7 cellular contexts compared by ENCODE assay signal in genomic region chr11:68270334-68271022, GRCh38. TPM values are rescaled to one million over a fixed set of nuclear protein-coding genes. Genes with fewer than 3 reads are reported as not detected.
DNase-seq lines count a peak whose midpoint lies in the region; ATAC-seq and TF ChIP-seq lines count a peak whose summit lies in the region.

No MANE protein-coding gene starts in this region.

- TF ChIP-seq POLR2A in spleen (IDR thresholded peaks at IDR 0.05) = no peak

- peaks cover 23% of the 10 kb centered on the region for H3K4me1 Mint-ChIP-seq in activated T-helper 1 cell treated with anti-CD3 and anti-CD28 coated beads, Interleukin-12 subunit alpha, Interleukin-12 subunit beta, Interleukin-2, Interleukin-4 antibody, amounts not matched to agents 30 ng/mL and 10 ng/mL and 1 ng/mL, durations not matched to agents 14 hours and 24 hours and 36 hours (ENCODE audit: low read depth)

- peaks cover 26% of the 10 kb centered on the region for H3K36me3 ChIP-seq in iPS-20b (ENCODE audit: insufficient read depth, low read depth, low read length)
- H3K36me3 ChIP-seq in spleen = peaks cover 0 to 28% (median 17%) of the 10 kb centered on the region in 6 donors

- H3K27me3 Mint-ChIP-seq in activated T-helper 1 cell treated with anti-CD3 and anti-CD28 coated beads, Interleukin-12 subunit alpha, Interleukin-12 subunit beta, Interleukin-2, Interleukin-4 antibody, amounts not matched to agents 30 ng/mL and 10 ng/mL and 1 ng/mL, durations not matched to agents 14 hours and 24 hours and 36 hours (ENCODE audit: insufficient read depth) = no peaks in the 10 kb centered on the region

- no peaks in the 10 kb centered on the region for H3K9me3 Mint-ChIP-seq in activated T-helper 1 cell treated with anti-CD3 and anti-CD28 coated beads, Interleukin-12 subunit alpha, Interleukin-12 subunit beta, Interleukin-2, Interleukin-4 antibody, amounts not matched to agents 30 ng/mL and 10 ng/mL and 1 ng/mL, durations not matched to agents 14 hours and 24 hours and 36 hours

- peaks cover 3% of the 10 kb centered on the region for H3K36me3 Mint-ChIP-seq in activated T-helper 1 cell treated with anti-CD3 and anti-CD28 coated beads, Interleukin-12 subunit alpha, Interleukin-12 subunit beta, Interleukin-2, Interleukin-4 antibody, amounts not matched to agents 30 ng/mL and 10 ng/mL and 1 ng/mL, durations not matched to agents 14 hours and 24 hours and 36 hours (ENCODE audit: low read depth)

- DNase-seq in HL-60 (ENCODE audit: low read depth in 1 of 2, low spot score in 1 of 2) (no peak), spleen (no peak), dedifferentiated amniotic fluid mesenchymal stem cell (ENCODE audit: extremely low spot score) (no peak), T-helper 9 cell (no peak), omental fat pad (ENCODE audit: low spot score) (no peak)
- DNase-seq in activated T-helper 1 cell treated with anti-CD3 and anti-CD28 coated beads, Interleukin-12 subunit alpha, Interleukin-12 subunit beta, Interleukin-2, Interleukin-4 antibody, amounts not matched to agents 30 ng/mL and 10 ng/mL and 1 ng/mL, durations not matched to agents 14 hours and 24 hours and 36 hours (ENCODE audit: low spot score) = no peak

- WGBS in spleen, 5 donors = 75 to 89% (median 77%) methylated on average over 7 of the region's 7 CpGs

- no peak for ATAC-seq in omental fat pad (ENCODE audit: low FRiP score)

- H3K9ac ChIP-seq in iPS-20b (ENCODE audit: low read depth, low read length) = peak overlapping the region; percentile 93

- H3K27me3 ChIP-seq in HL-60 (ENCODE audit: insufficient read depth, poor library complexity, severe bottlenecking) (no peaks in the 10 kb centered on the region), iPS-20b (ENCODE audit: insufficient read depth, low read length) (no peaks in the 10 kb centered on the region), spleen (replicated peaks in 1 of 7) (no peaks in the 10 kb centered on the region)

- H3K4me1 ChIP-seq in iPS-20b (ENCODE audit: insufficient read depth, low read length) (peaks cover 4% of the 10 kb centered on the region; the same call in 1 of the 2 replicates), spleen (peaks cover 28 to 91% (median 67%) of the 10 kb centered on the region in 6 donors)

- intact Hi-C loops in activated T-helper 1 cell treated with anti-CD3 and anti-CD28 coated beads, Interleukin-12 subunit alpha, Interleukin-12 subunit beta, Interleukin-2, Interleukin-4 antibody, amounts not matched to agents 30 ng/mL and 10 ng/mL and 1 ng/mL, durations not matched to agents 14 hours and 24 hours and 36 hours (cut with micrococcal nuclease) = loop anchor here (1.0 to 5.0 kb wide), 3 partner anchors 13 to 192 kb away; partner anchors contain the start of gene PPP6R3
- intact Hi-C loops in spleen (cut with DNase I; ENCODE audit: low total_unique reads) = no loop called here

- peak overlapping the region; percentile 88 for H3K4me3 ChIP-seq in HL-60 (replicated peaks; ENCODE audit: insufficient read depth, low read length)
- H3K4me3 ChIP-seq in iPS-20b (ENCODE audit: low read length) = peak overlapping the region; percentile 98
- peak overlapping the region in 6 of 8 donors; percentile 61 to 88 (median 66) for H3K4me3 ChIP-seq in spleen

- peak overlapping the region; percentile 93 for H3K27ac Mint-ChIP-seq in activated T-helper 1 cell treated with anti-CD3 and anti-CD28 coated beads, Interleukin-12 subunit alpha, Interleukin-12 subunit beta, Interleukin-2, Interleukin-4 antibody, amounts not matched to agents 30 ng/mL and 10 ng/mL and 1 ng/mL, durations not matched to agents 14 hours and 24 hours and 36 hours

- H3K27ac ChIP-seq in HL-60 (replicated peaks) (peak overlapping the region; percentile 87), iPS-20b (ENCODE audit: low read length) (no peak overlapping the region), spleen (peak overlapping the region in 6 of 8 donors; percentile 92 to 96 (median 94))

- H3K9me3 ChIP-seq in iPS-20b (ENCODE audit: insufficient read depth, low read depth, low read length) (no peaks in the 10 kb centered on the region), spleen (no peaks in the 10 kb centered on the region)

- H3K4me3 Mint-ChIP-seq in activated T-helper 1 cell treated with anti-CD3 and anti-CD28 coated beads, Interleukin-12 subunit alpha, Interleukin-12 subunit beta, Interleukin-2, Interleukin-4 antibody, amounts not matched to agents 30 ng/mL and 10 ng/mL and 1 ng/mL, durations not matched to agents 14 hours and 24 hours and 36 hours = peak overlapping the region; percentile 96

- TF ChIP-seq CTCF in HL-60 (IDR thresholded peaks at IDR 0.05; ENCODE audit: insufficient read depth, low read length) (no peak), spleen (IDR thresholded peaks at IDR 0.05 in 8 of 11, conservative IDR thresholded peaks at IDR 0.05 in 3 of 11) (no peak), omental fat pad (IDR thresholded peaks at IDR 0.05) (no peak)

RNA-seq across cellular contexts. Expression of gene C11orf24, which starts 1.3 kb away (rescaled TPM):
- 33.9 and 39.7 TPM in 2 replicates for total RNA-seq in activated T-helper 1 cell treated with anti-CD3 and anti-CD28 coated beads, Interleukin-12 subunit alpha, Interleukin-12 subunit beta, Interleukin-2, Interleukin-4 antibody, amounts not matched to agents 30 ng/mL and 10 ng/mL and 1 ng/mL, durations not matched to agents 14 hours and 24 hours and 36 hours
- total RNA-seq in spleen (10 to 100 TPM; 17.4 to 36.0 (median 25.9) TPM), omental fat pad (10 to 100 TPM; 16.4 to 31.2 (median 23.8) TPM)
- polyA plus RNA-seq in spleen = 10 to 100 TPM; 15.9 to 22.1 (median 17.9) TPM

RNA-seq across cellular contexts. Expression of gene LRP5, which starts 41.9 kb away (rescaled TPM):
- 21.4 and 23.9 TPM in 2 replicates for total RNA-seq in activated T-helper 1 cell treated with anti-CD3 and anti-CD28 coated beads, Interleukin-12 subunit alpha, Interleukin-12 subunit beta, Interleukin-2, Interleukin-4 antibody, amounts not matched to agents 30 ng/mL and 10 ng/mL and 1 ng/mL, durations not matched to agents 14 hours and 24 hours and 36 hours
- total RNA-seq in spleen = 10 to 100 TPM; 11.6 to 21.8 (median 17.8) TPM
- polyA plus RNA-seq in spleen = 1 to 10 TPM; 3.9 to 7.2 (median 5.6) TPM
- total RNA-seq in omental fat pad = 10 to 100 TPM; 18.0 to 44.5 (median 34.6) TPM

RNA-seq across cellular contexts. Expression of gene KMT5B, which starts 57.4 kb away (rescaled TPM):
- total RNA-seq in activated T-helper 1 cell treated with anti-CD3 and anti-CD28 coated beads, Interleukin-12 subunit alpha, Interleukin-12 subunit beta, Interleukin-2, Interleukin-4 antibody, amounts not matched to agents 30 ng/mL and 10 ng/mL and 1 ng/mL, durations not matched to agents 14 hours and 24 hours and 36 hours = 32.1 and 37.3 TPM in 2 replicates
- total RNA-seq in spleen (10 to 100 TPM; 39.6 to 52.8 (median 42.3) TPM), omental fat pad (10 to 100 TPM; 19.5 to 47.1 (median 32.1) TPM)
- polyA plus RNA-seq in spleen = 10 to 100 TPM; 12.3 to 16.7 (median 15.7) TPM
